Comparison of ENCODE assay signal across 14 cellular contexts in the genomic region with DNA sequence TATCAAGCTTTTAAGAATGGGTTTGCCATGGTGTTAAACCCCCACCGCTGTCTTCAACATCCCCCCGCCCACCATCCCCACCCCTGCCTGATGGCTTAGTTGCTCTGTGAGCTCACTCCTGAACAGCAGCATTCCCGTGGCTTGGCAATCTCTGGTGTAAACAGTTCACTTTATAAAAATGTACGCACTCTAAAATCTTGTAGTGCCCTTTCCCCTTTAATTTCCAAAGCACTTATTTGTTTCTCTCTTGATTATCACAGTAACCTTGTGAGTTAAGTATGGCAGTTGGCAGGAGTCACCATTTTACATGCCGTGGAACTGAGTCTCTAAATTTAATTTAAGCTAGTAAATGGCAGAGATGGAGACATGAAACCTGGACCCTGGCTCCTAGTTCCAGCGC.
DNase-seq lines count a peak whose midpoint lies in the region; ATAC-seq and TF ChIP-seq lines count a peak whose summit lies in the region.
"Had no signal": no experiment of that assay in that cellular context is flagged by ENCODE, and none has a peak within 500 bp of the region (broad histone marks: within the 10 kb centered on the region; RNA-seq: fewer than 3 reads in every experiment).

No MANE protein-coding gene starts in this region.

- H3K36me3 Mint-ChIP-seq in neural progenitor cell (peaks cover 17% of the 10 kb centered on the region), CD14-positive monocyte (peaks cover 16 to 27% of the 10 kb centered on the region in 2 donors)

- H3K27me3 Mint-ChIP-seq in neural progenitor cell (ENCODE audit: insufficient read depth, low read depth): no peaks in the 10 kb centered on the region
- no peaks in the 10 kb centered on the region for H3K27me3 Mint-ChIP-seq in CD14-positive monocyte (ENCODE audit: low read depth in 3 of 3)
- H3K27me3 Mint-ChIP-seq: CD4-positive, alpha-beta memory T cell; naive thymus-derived CD8-positive, alpha-beta T cell; stimulated activated naive CD8-positive, alpha-beta T cell treated with anti-CD3 and anti-CD28 coated beads, Interleukin-15, amount 100 ng/mL, for 72 hours had no signal

- H3K27ac ChIP-seq in ACC112 (ENCODE audit: low read depth, low read length): peak overlapping the region; percentile 56; the same call in 1 of the 2 replicates
- no peak overlapping the region for H3K27ac ChIP-seq in neural progenitor cell
- H3K27ac ChIP-seq in ovary: peak overlapping the region in 1 of 2 donors; percentile 54
- H3K27ac ChIP-seq: GM23248, KMS-11, SJSA1 had no signal

- no peak for TF ChIP-seq EP300 in ovary (IDR thresholded peaks at IDR 0.05)

- DNase-seq in MG63 (peak; percentile 34), choroid plexus epithelial cell (ENCODE audit: low read depth) (peak; percentile 52), neural progenitor cell (ENCODE audit: low spot score) (no peak), CD14-positive monocyte (ENCODE audit: low spot score) (no peak), ovary (no peak)

- no peak overlapping the region for H3K9ac ChIP-seq in neural progenitor cell
- H3K9ac ChIP-seq: GM23248, KMS-11 had no signal

- intact Hi-C loops in CD14-positive monocyte (cut with micrococcal nuclease): no loop called here
- intact Hi-C loops in ovary (cut with DNase I): loop anchor here in 2 of 4 donors (10.0 kb wide), 1 partner anchor 53 kb away; no protein-coding TSS in a partner anchor

- H3K4me1 Mint-ChIP-seq in neural progenitor cell: peaks cover 48% of the 10 kb centered on the region
- peaks cover 58% of the 10 kb centered on the region for H3K4me1 Mint-ChIP-seq in CD14-positive monocyte

- no peaks in the 10 kb centered on the region for H3K27me3 ChIP-seq in ACC112 (ENCODE audit: insufficient read depth, low read length)
- no peaks in the 10 kb centered on the region for H3K27me3 ChIP-seq in MG63
- no peaks in the 10 kb centered on the region for H3K27me3 ChIP-seq in neural progenitor cell
- no peaks in the 10 kb centered on the region for H3K27me3 ChIP-seq in ovary
- H3K27me3 ChIP-seq: SJSA1 had no signal

- no peaks in the 10 kb centered on the region for H3K9me3 ChIP-seq in MG63
- no peaks in the 10 kb centered on the region for H3K9me3 ChIP-seq in neural progenitor cell (ENCODE audit: low read depth)
- H3K9me3 ChIP-seq in ovary: no peaks in the 10 kb centered on the region
- H3K9me3 ChIP-seq: SJSA1 had no signal

- no peak for TF ChIP-seq CTCF in choroid plexus epithelial cell (conservative IDR thresholded peaks at IDR 0.05; ENCODE audit: low read depth, low read length)
- TF ChIP-seq CTCF in neural progenitor cell (IDR thresholded peaks at IDR 0.05): no peak
- no peak for TF ChIP-seq CTCF in CD14-positive monocyte (IDR thresholded peaks at IDR 0.05)
- TF ChIP-seq CTCF in ovary (IDR thresholded peaks at IDR 0.05): no peak

- H2AFZ ChIP-seq in ACC112 (ENCODE audit: low read length, unreplicated experiment) (no peak overlapping the region), neural progenitor cell (replicated peaks) (no peak overlapping the region)
- H2AFZ ChIP-seq: GM23248 had no signal

- H3K4me1 ChIP-seq in ACC112 (ENCODE audit: control insufficient read depth, insufficient read depth, low read length, unreplicated experiment) (peaks cover 56% of the 10 kb centered on the region), neural progenitor cell (peaks cover 72% of the 10 kb centered on the region), ovary (ENCODE audit: insufficient read depth) (peaks cover 30% of the 10 kb centered on the region)

- peaks cover 72% of the 10 kb centered on the region for H3K79me2 ChIP-seq in ACC112 (ENCODE audit: control insufficient read depth, insufficient read depth, low read length, unreplicated experiment)
- H3K79me2 ChIP-seq in neural progenitor cell (ENCODE audit: low read depth): peaks cover 97% of the 10 kb centered on the region

- H3K36me3 ChIP-seq in ACC112 (ENCODE audit: insufficient read depth, low read length): peaks cover 18% of the 10 kb centered on the region; the same call in 1 of the 2 replicates
- H3K36me3 ChIP-seq in MG63: no peaks in the 10 kb centered on the region
- H3K36me3 ChIP-seq in neural progenitor cell: peaks cover 4% of the 10 kb centered on the region
- H3K36me3 ChIP-seq in ovary: no peaks in the 10 kb centered on the region

- H3K4me3 Mint-ChIP-seq in neural progenitor cell (no peak overlapping the region), CD14-positive monocyte (no peak overlapping the region)
- H3K4me3 Mint-ChIP-seq: naive thymus-derived CD8-positive, alpha-beta T cell had no signal

- H4K20me1 ChIP-seq in neural progenitor cell (ENCODE audit: low read depth): peaks cover 69% of the 10 kb centered on the region

- H3K27ac Mint-ChIP-seq in neural progenitor cell (no peak overlapping the region), CD14-positive monocyte (peak overlapping the region in 3 of 7 donors; percentile 12 to 58 (median 44))

- no peak for TF ChIP-seq POLR2A in ovary (IDR thresholded peaks at IDR 0.05)

- H3K9me3 Mint-ChIP-seq in neural progenitor cell: no peaks in the 10 kb centered on the region
- no peaks in the 10 kb centered on the region for H3K9me3 Mint-ChIP-seq in CD14-positive monocyte
- H3K9me3 Mint-ChIP-seq: CD4-positive, alpha-beta memory T cell; naive thymus-derived CD8-positive, alpha-beta T cell; stimulated activated naive CD8-positive, alpha-beta T cell treated with anti-CD3 and anti-CD28 coated beads, Interleukin-15, amount 100 ng/mL, for 72 hours had no signal

- ATAC-seq in HG02852 (IDR thresholded peaks at IDR 0.05; ENCODE audit: unreplicated experiment) (no peak), GM21529 (IDR thresholded peaks at IDR 0.05; ENCODE audit: unreplicated experiment) (no peak)

- peak overlapping the region; percentile 8 for H3K4me2 ChIP-seq in neural progenitor cell
- H3K4me2 ChIP-seq: KMS-11 had no signal

- peaks cover 39% of the 10 kb centered on the region for H3F3A ChIP-seq in neural progenitor cell (ENCODE audit: low read depth)

- 23 to 32% (median 31%) methylated on average over 6 of the region's 6 CpGs for WGBS in ovary, 3 donors

- H3K4me3 ChIP-seq in ACC112 (ENCODE audit: low read depth, low read length) (no peak overlapping the region), MG63 (no peak overlapping the region), choroid plexus epithelial cell (ENCODE audit: low read depth, low read length) (no peak overlapping the region), neural progenitor cell (no peak overlapping the region), ovary (no peak overlapping the region)
- H3K4me3 ChIP-seq: GM23248, SJSA1 had no signal

Comparison
In these comparisons a context has a peak if more than half of its experiments do, and no peak if none do; other contexts are left out.
1. DNase-seq: peak in MG63 (single experiment) and choroid plexus epithelial cell (single experiment); none in neural progenitor cell (single experiment), CD14-positive monocyte (single experiment) and ovary (0 of 5).